1 cellular context compared by ENCODE assay signal in the genomic region with DNA sequence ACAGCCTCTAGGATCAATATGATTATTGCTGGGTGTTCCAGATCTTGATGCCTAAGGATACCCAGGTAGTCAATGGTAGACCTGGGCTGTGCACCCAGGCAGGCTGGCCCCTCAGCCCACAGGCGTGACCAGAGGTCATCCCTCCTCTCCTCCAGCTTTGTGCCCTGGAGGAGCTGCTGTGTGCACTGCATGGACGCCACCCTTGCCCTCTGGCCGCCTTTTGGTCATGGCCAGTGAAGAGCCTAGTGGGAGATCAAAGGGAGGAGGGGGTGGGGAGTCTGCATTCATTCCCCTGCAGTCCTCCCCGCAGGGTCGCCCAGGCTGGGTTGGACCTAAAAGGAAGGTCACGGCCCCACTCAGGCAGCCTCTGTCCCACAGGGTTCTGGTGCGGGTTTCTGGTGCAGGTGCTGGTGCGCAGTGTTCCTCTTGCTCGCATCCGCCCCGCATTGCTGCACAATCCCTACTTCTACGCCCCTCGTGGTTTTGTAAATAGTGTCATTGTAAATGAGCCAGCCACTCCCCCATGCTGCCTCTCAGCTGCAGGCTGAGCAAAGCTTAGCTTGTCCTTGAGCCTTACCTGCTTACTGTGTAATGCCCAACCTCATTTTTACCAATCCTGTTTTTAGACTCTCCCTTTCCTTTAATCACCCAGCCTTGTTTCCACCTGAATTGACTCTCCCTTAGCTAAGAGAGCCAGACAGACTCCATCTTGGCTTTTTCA.
TF ChIP-seq lines count a peak whose summit lies in the region.

No MANE protein-coding gene starts in this region.

TF ChIP-seq in HepG2, 621 proteins besides CTCF, POLR2A, EP300 and RAD21 (continued from another document and continues in another):
- TF ChIP-seq ZNF646 (CRISPR knock-in tag; IDR thresholded peaks at IDR 0.05), result peak; percentile 90; the same call in 1 of the 2 replicates
- peak; percentile 94; the same call in 1 of the 2 replicates for TF ChIP-seq ZNF124 (CRISPR knock-in tag; IDR thresholded peaks at IDR 0.05)
- TF ChIP-seq ZNF329 (CRISPR knock-in tag; IDR thresholded peaks at IDR 0.05; ENCODE audit: low read depth), result peak; percentile 58; the same call in 1 of the 2 replicates
- TF ChIP-seq SIN3B (IDR thresholded peaks at IDR 0.05; ENCODE audit: low read length), result no peak
- TF ChIP-seq ZBTB7B (CRISPR knock-in tag; IDR thresholded peaks at IDR 0.05), result peak; percentile 100
- no peak for TF ChIP-seq TCF12 (IDR thresholded peaks at IDR 0.05)
- TF ChIP-seq TCF12 (CRISPR knock-in tag; IDR thresholded peaks at IDR 0.05), result no peak; the same call in none of the 2 replicates
- TF ChIP-seq SATB2 (CRISPR knock-in tag; IDR thresholded peaks at IDR 0.05), result 0 out of 2 replicates have a peak, but pooled peaks have one; percentile 54
- TF ChIP-seq ZNF235 (CRISPR knock-in tag; IDR thresholded peaks at IDR 0.05; ENCODE audit: borderline replicate concordance), result peak; percentile 88; the same call in 1 of the 2 replicates
- peak; percentile 99 for TF ChIP-seq ASH2L (IDR thresholded peaks at IDR 0.05; ENCODE audit: insufficient read length, low read depth, low read length)
- no peak; the same call in 1 of the 2 replicates for TF ChIP-seq ATF6 (CRISPR knock-in tag; conservative IDR thresholded peaks at IDR 0.05)
- TF ChIP-seq MAFF (IDR thresholded peaks at IDR 0.05; ENCODE audit: low read depth, low read length), result 0 out of 2 replicates have a peak, but pooled peaks have one; percentile 1
- TF ChIP-seq ZNF280D (CRISPR knock-in tag; IDR thresholded peaks at IDR 0.05), result peak; percentile 92; the same call in 1 of the 2 replicates
- peak; percentile 72; the same call in 1 of the 2 replicates for TF ChIP-seq ZNF460 (CRISPR knock-in tag; IDR thresholded peaks at IDR 0.05; ENCODE audit: borderline replicate concordance)
- TF ChIP-seq ZNF710 (CRISPR knock-in tag; IDR thresholded peaks at IDR 0.05; ENCODE audit: borderline replicate concordance), result peak; percentile 99
- TF ChIP-seq, protein P1, sequence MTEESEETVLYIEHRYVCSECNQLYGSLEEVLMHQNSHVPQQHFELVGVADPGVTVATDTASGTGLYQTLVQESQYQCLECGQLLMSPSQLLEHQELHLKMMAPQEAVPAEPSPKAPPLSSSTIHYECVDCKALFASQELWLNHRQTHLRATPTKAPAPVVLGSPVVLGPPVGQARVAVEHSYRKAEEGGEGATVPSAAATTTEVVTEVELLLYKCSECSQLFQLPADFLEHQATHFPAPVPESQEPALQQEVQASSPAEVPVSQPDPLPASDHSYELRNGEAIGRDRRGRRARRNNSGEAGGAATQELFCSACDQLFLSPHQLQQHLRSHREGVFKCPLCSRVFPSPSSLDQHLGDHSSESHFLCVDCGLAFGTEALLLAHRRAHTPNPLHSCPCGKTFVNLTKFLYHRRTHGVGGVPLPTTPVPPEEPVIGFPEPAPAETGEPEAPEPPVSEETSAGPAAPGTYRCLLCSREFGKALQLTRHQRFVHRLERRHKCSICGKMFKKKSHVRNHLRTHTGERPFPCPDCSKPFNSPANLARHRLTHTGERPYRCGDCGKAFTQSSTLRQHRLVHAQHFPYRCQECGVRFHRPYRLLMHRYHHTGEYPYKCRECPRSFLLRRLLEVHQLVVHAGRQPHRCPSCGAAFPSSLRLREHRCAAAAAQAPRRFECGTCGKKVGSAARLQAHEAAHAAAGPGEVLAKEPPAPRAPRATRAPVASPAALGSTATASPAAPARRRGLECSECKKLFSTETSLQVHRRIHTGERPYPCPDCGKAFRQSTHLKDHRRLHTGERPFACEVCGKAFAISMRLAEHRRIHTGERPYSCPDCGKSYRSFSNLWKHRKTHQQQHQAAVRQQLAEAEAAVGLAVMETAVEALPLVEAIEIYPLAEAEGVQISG (CRISPR knock-in tag; IDR thresholded peaks at IDR 0.05), result peak; percentile 94
- TF ChIP-seq EHMT2 (IDR thresholded peaks at IDR 0.05; ENCODE audit: borderline replicate concordance, low read depth, low read length), result peak; percentile 68; the same call in 1 of the 2 replicates
- TF ChIP-seq ZMYM2 (CRISPR knock-in tag; IDR thresholded peaks at IDR 0.05), result peak; percentile 94
- TF ChIP-seq HMG20A (CRISPR knock-in tag; IDR thresholded peaks at IDR 0.05; ENCODE audit: borderline replicate concordance), result peak; percentile 80; the same call in 1 of the 2 replicates
- peak; percentile 91 for TF ChIP-seq KDM2A (CRISPR knock-in tag; IDR thresholded peaks at IDR 0.05; ENCODE audit: borderline replicate concordance, low read depth)
- TF ChIP-seq ZNF44 (CRISPR knock-in tag; IDR thresholded peaks at IDR 0.05), result peak; percentile 97
- TF ChIP-seq ZNF761 (CRISPR knock-in tag; conservative IDR thresholded peaks at IDR 0.05), result peak; percentile 99
- TF ChIP-seq, protein P2, sequence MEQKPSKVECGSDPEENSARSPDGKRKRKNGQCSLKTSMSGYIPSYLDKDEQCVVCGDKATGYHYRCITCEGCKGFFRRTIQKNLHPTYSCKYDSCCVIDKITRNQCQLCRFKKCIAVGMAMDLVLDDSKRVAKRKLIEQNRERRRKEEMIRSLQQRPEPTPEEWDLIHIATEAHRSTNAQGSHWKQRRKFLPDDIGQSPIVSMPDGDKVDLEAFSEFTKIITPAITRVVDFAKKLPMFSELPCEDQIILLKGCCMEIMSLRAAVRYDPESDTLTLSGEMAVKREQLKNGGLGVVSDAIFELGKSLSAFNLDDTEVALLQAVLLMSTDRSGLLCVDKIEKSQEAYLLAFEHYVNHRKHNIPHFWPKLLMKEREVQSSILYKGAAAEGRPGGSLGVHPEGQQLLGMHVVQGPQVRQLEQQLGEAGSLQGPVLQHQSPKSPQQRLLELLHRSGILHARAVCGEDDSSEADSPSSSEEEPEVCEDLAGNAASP (CRISPR knock-in tag; IDR thresholded peaks at IDR 0.05; ENCODE audit: borderline replicate concordance), result peak; percentile 96; the same call in 1 of the 2 replicates
- no peak for TF ChIP-seq ZNF720 (CRISPR knock-in tag; IDR thresholded peaks at IDR 0.05)
- peak; percentile 84; the same call in 1 of the 2 replicates for TF ChIP-seq JUN (CRISPR knock-in tag; IDR thresholded peaks at IDR 0.05)
- TF ChIP-seq UBTF (CRISPR knock-in tag; IDR thresholded peaks at IDR 0.05), result peak; percentile 93
- no peak for TF ChIP-seq REXO4 (CRISPR knock-in tag; IDR thresholded peaks at IDR 0.05; ENCODE audit: borderline replicate concordance)
- peak; percentile 97 for TF ChIP-seq FOXA3 (CRISPR knock-in tag; IDR thresholded peaks at IDR 0.05)
- no peak for TF ChIP-seq STAT5B (CRISPR knock-in tag; IDR thresholded peaks at IDR 0.05)
- peak; percentile 74; the same call in 1 of the 2 replicates for TF ChIP-seq TEAD2 (CRISPR knock-in tag; IDR thresholded peaks at IDR 0.05)
